ENCODE assay signal across 12 cellular contexts in genomic region chr7:67019562-67020390, GRCh38. TPM values are rescaled to one million over a fixed set of nuclear protein-coding genes. Genes with fewer than 3 reads are reported as not detected.
DNase-seq lines count a peak whose midpoint lies in the region; ATAC-seq and TF ChIP-seq lines count a peak whose summit lies in the region.
"Had no signal": no experiment of that assay in that cellular context is flagged by ENCODE, and none has a peak within 500 bp of the region (broad histone marks: within the 10 kb centered on the region; RNA-seq: fewer than 3 reads in every experiment).

No MANE protein-coding gene starts in this region.

- POLR2A ChIA-PET in IMR-90 (lab: Charles Lee; ENCODE audit: unreplicated experiment) = no interaction called here
- POLR2A ChIA-PET in PC-3 (lab: Charles Lee; ENCODE audit: unreplicated experiment) = interaction anchor here (0.9 kb wide), 1 partner anchor 283 kb away, joined by 3 read pairs; no protein-coding TSS in a partner anchor

- in situ Hi-C loops in IMR-90 (cut with MboI; ENCODE audit: low sequenced_read_pairs) = no loop called here

- TF ChIP-seq RAD21 in IMR-90 (IDR thresholded peaks at IDR 0.05; ENCODE audit: low read length) = no peak

- H4K5ac ChIP-seq in IMR-90 (ENCODE audit: low read depth, low read length) = no peak overlapping the region

- TF ChIP-seq CTCF in IMR-90 (conservative IDR thresholded peaks at IDR 0.05; ENCODE audit: low read depth, low read length) (no peak), PC-3 (conservative IDR thresholded peaks at IDR 0.05; ENCODE audit: low read depth, low read length) (no peak), fibroblast of pulmonary artery (IDR thresholded peaks at IDR 0.05; ENCODE audit: low read length, missing control alignments) (no peak)

- H3K9me1 ChIP-seq in IMR-90 (ENCODE audit: insufficient read depth, low read length) = peaks cover 3% of the 10 kb centered on the region; the same call in 1 of the 2 replicates

- H3K4me2 ChIP-seq in IMR-90 (ENCODE audit: low read depth, low read length) (no peak overlapping the region), PC-3 (ENCODE audit: low read length) (peak overlapping the region; percentile 3; the same call in 1 of the 2 replicates)

- H3K9me3 ChIP-seq in IMR-90 (ENCODE audit: control insufficient read depth, insufficient read depth, low read length) = no peaks in the 10 kb centered on the region
- no peaks in the 10 kb centered on the region for H3K9me3 ChIP-seq in PC-3 (ENCODE audit: low read length)

- no peak overlapping the region for H3K14ac ChIP-seq in IMR-90 (replicated peaks; ENCODE audit: low read depth, low read length)

- no peak overlapping the region for H2BK120ac ChIP-seq in IMR-90 (ENCODE audit: low read depth, low read length)

- intact Hi-C loops in IMR-90 (cut with micrococcal nuclease) = no loop called here
- intact Hi-C loops in PC-3 (cut with micrococcal nuclease) = no loop called here

- no peak overlapping the region for H4K91ac ChIP-seq in IMR-90 (ENCODE audit: insufficient read depth, low read depth, low read length)

- no peak overlapping the region for H3K18ac ChIP-seq in IMR-90 (ENCODE audit: low read depth, low read length)

- H3K36me3 ChIP-seq in IMR-90 (ENCODE audit: control insufficient read depth, insufficient read depth, low read length) (peaks cover 23% of the 10 kb centered on the region), PC-3 (ENCODE audit: low read depth, low read length) (peaks cover 9% of the 10 kb centered on the region)

- WGBS in IMR-90 (ENCODE audit: extremely low coverage in 2 of 2, insufficient read length in 1 of 2), 2 experiments = 70% methylated on average over 2 of the region's 8 CpGs; no CpG with 5 or more reads in 1 of the 2 experiments

- dilution Hi-C loops in IMR-90 (cut with HindIII; ENCODE audit: low sequenced_read_pairs, unreplicated experiment) = no loop called here

- H3F3A ChIP-seq in PC-3 (ENCODE audit: low read length, unreplicated experiment) = no peaks in the 10 kb centered on the region

- H2AFZ ChIP-seq in IMR-90 (replicated peaks; ENCODE audit: low read length, poor library complexity) (no peak overlapping the region), PC-3 (ENCODE audit: low read length) (no peak overlapping the region)

- BruUV-seq in IMR-90 (replicated peaks; lab: Mats Ljungman, UMichigan) = no TSS peak
- BruUV-seq in PC-3 (replicated peaks; lab: Mats Ljungman, UMichigan) = no TSS peak

- no peak for TF ChIP-seq POLR2A in IMR-90 (IDR thresholded peaks at IDR 0.05; ENCODE audit: low read depth, low read length)

- CTCF ChIA-PET in IMR-90 (lab: Yijun Ruan, JAX) = no interaction called here
- CTCF ChIA-PET in PC-3 (lab: Charles Lee) = no interaction called here

- H3K56ac ChIP-seq in IMR-90 (ENCODE audit: extremely low read depth, insufficient read depth, low read length) = no peak overlapping the region

- H3K4me3 ChIP-seq in IMR-90 (ENCODE audit: insufficient read depth, low read depth, low read length) = no peak overlapping the region
- H3K4me3 ChIP-seq in PC-3 (ENCODE audit: low read length) = no peak overlapping the region
- H3K4me3 ChIP-seq in fibroblast of pulmonary artery (replicated peaks; ENCODE audit: low read depth, low read length) = no peak overlapping the region

- H2BK15ac ChIP-seq in IMR-90 (ENCODE audit: low read depth, low read length) = no peak overlapping the region

- no peaks in the 10 kb centered on the region for H3K9me2 ChIP-seq in PC-3 (replicated peaks; ENCODE audit: low read length)

- H4K20me1 ChIP-seq in IMR-90 (ENCODE audit: insufficient read depth, low read length) (no peaks in the 10 kb centered on the region; the same call in 1 of the 2 replicates), PC-3 (ENCODE audit: low read length) (no peaks in the 10 kb centered on the region)

- H3K79me2 ChIP-seq in PC-3 (ENCODE audit: low read length) = no peaks in the 10 kb centered on the region

- no peak overlapping the region for H3K23ac ChIP-seq in IMR-90 (ENCODE audit: low read depth, low read length)

- H2AK5ac ChIP-seq in IMR-90 (ENCODE audit: low read depth, low read length) = no peak overlapping the region

- no peak overlapping the region for H4K8ac ChIP-seq in IMR-90 (ENCODE audit: low read depth in 2 of 2, low read length in 2 of 2)

- no peak overlapping the region for H2BK5ac ChIP-seq in IMR-90 (ENCODE audit: low read depth, low read length, poor library complexity, severe bottlenecking)

- H3K27me3 ChIP-seq in IMR-90 (ENCODE audit: control insufficient read depth, insufficient read depth, low read length) (no peaks in the 10 kb centered on the region), PC-3 (ENCODE audit: low read length) (no peaks in the 10 kb centered on the region)

- no peaks in the 10 kb centered on the region; the same call in 1 of the 2 replicates for H3K4me1 ChIP-seq in IMR-90 (ENCODE audit: control insufficient read depth, insufficient read depth, low read length)
- peaks cover 13% of the 10 kb centered on the region; the same call in 1 of the 2 replicates for H3K4me1 ChIP-seq in PC-3 (ENCODE audit: insufficient read depth, low read length)

- H2AK9ac ChIP-seq in IMR-90 (replicated peaks; ENCODE audit: low read depth, low read length, poor library complexity) = no peak overlapping the region

- H3K9ac ChIP-seq in IMR-90 (ENCODE audit: low read depth, low read length) (no peak overlapping the region), PC-3 (ENCODE audit: low read length) (no peak overlapping the region)

- no peak overlapping the region for H3K4ac ChIP-seq in IMR-90 (ENCODE audit: low read depth, low read length)

- ATAC-seq in IMR-90 (ENCODE audit: low read depth) (no peak), PC-3 (peak; percentile 99), HG03432 (IDR thresholded peaks at IDR 0.05; ENCODE audit: unreplicated experiment) (no peak), GM18873 (IDR thresholded peaks at IDR 0.05; ENCODE audit: low FRiP score, unreplicated experiment) (no peak), HG03442 (IDR thresholded peaks at IDR 0.05; ENCODE audit: unreplicated experiment) (no peak)
- ATAC-seq: Right ventricle myocardium inferior had no signal

- no peak overlapping the region for H2BK20ac ChIP-seq in IMR-90 (ENCODE audit: low read depth, low read length)

- peaks cover 5 to 8% of the 10 kb centered on the region in 2 experiments; a peak in 3 of 4 replicates for H3K79me1 ChIP-seq in IMR-90 (ENCODE audit: low read depth in 1 of 2, low read length in 2 of 2)

- DNase-seq in DMS 273 (lab: John Stamatoyannopoulos, UW; ENCODE audit: unreplicated experiment) = peak; percentile 93
- DNase-seq in IMR-90 = peak; percentile 45
- DNase-seq in PC-3 = peak; percentile 76
- DNase-seq in fibroblast of pulmonary artery (ENCODE audit: low read depth) = peak; percentile 14
- DNase-seq in iPS-NIHi11 (ENCODE audit: low spot score) = no peak
- DNase-seq: activated T-cell treated with anti-CD3 and anti-CD28 coated beads, Interleukin-2, amount 50 U/mL, for 1 hour; effector CD4-positive, alpha-beta T cell; retina had no signal

- H3K27ac ChIP-seq in IMR-90 (ENCODE audit: insufficient read depth, low read length) = no peak overlapping the region
- H3K27ac ChIP-seq in PC-3 (ENCODE audit: low read length) = peak overlapping the region; percentile 39

TF ChIP-seq in IMR-90, 13 proteins besides CTCF, POLR2A, EP300 and RAD21:
- TF ChIP-seq SMC3 (IDR thresholded peaks at IDR 0.05; ENCODE audit: low read depth, low read length) = no peak
- no peak for TF ChIP-seq MXI1 (IDR thresholded peaks at IDR 0.05; ENCODE audit: borderline replicate concordance, low read depth, low read length)
- TF ChIP-seq MAZ (IDR thresholded peaks at IDR 0.05; ENCODE audit: borderline replicate concordance, low read depth, low read length) = no peak

RNA-seq across cellular contexts. Expression of gene TYW1, which starts 23.1 kb away (rescaled TPM):
- total RNA-seq in IMR-90 (2012; rRNA removed) (23.7 and 27.8 TPM in 2 replicates), PC-3 (2014; rRNA removed) (12.8 and 13.4 TPM in 2 replicates)
- polyA plus RNA-seq in IMR-90 (2012; rRNA removed) = 9.6 and 10.7 TPM in 2 replicates
- polyA plus RNA-seq in IMR-90 (2012; cell fraction: cytosol; rRNA removed) = 3.5 and 5.0 TPM in 2 replicates
- 3.3 and 9.4 TPM in 2 replicates for polyA plus RNA-seq in IMR-90 (2012; cell fraction: nucleus; rRNA removed; ENCODE audit: low replicate concordance)

RNA-seq across cellular contexts. Expression of gene SBDS, which starts 24.4 kb away (rescaled TPM):
- 43.0 and 94.2 TPM in 2 replicates for total RNA-seq in IMR-90 (2012; rRNA removed)
- 63.4 and 65.7 TPM in 2 replicates for polyA plus RNA-seq in IMR-90 (2012; rRNA removed)
- 23.9 and 24.9 TPM in 2 replicates for polyA plus RNA-seq in IMR-90 (2012; cell fraction: cytosol; rRNA removed)
- 8.3 and 34.7 TPM in 2 replicates for polyA plus RNA-seq in IMR-90 (2012; cell fraction: nucleus; rRNA removed; ENCODE audit: low replicate concordance)
- 72.4 and 91.7 TPM in 2 replicates for total RNA-seq in PC-3 (2014; rRNA removed)
